In genomic region chr14:91332448-91333059, GRCh38 we compare ENCODE assay signal across 1 cellular context.
TF ChIP-seq lines count a peak whose summit lies in the region.

No MANE protein-coding gene starts in this region.

TF ChIP-seq in liver, 16 proteins besides CTCF, POLR2A, EP300 and RAD21 (continued from another document):
- TF ChIP-seq EGR1 (IDR thresholded peaks at IDR 0.05; ENCODE audit: low read depth in 2 of 2) (no peak), RXRA (IDR thresholded peaks at IDR 0.05) (no peak), HNF4G (IDR thresholded peaks at IDR 0.05) (no peak)
